Comparison of ENCODE assay signal across 1 cellular context in genomic region chr15:77532067-77532710, GRCh38.
TF ChIP-seq lines count a peak whose summit lies in the region.

No MANE protein-coding gene starts in this region.

TF ChIP-seq in WTC11, 78 proteins besides CTCF, POLR2A, EP300 and RAD21 (continued from another document):
- TF ChIP-seq ZNF281 (CRISPR knock-in tag; IDR thresholded peaks at IDR 0.05) (no peak), RELA (CRISPR knock-in tag; IDR thresholded peaks at IDR 0.05; ENCODE audit: borderline replicate concordance) (no peak), ZNF416 (CRISPR knock-in tag; IDR thresholded peaks at IDR 0.05) (no peak), EMX1 (CRISPR knock-in tag; IDR thresholded peaks at IDR 0.05) (no peak), MYBL2 (CRISPR knock-in tag; IDR thresholded peaks at IDR 0.05) (no peak)
